Comparison of ENCODE assay signal across 2 cellular contexts in genomic region chr9:127119319-127119709, GRCh38.
A peak's percentile ranks its signal among the peaks of the same experiment; 100 is the strongest.
TF ChIP-seq lines count a peak whose summit lies in the region.

No MANE protein-coding gene starts in this region.

TF ChIP-seq in GM12891, 5 proteins besides CTCF, POLR2A, EP300 and RAD21 (continued from another document):
- TF ChIP-seq POLR2AphosphoS5 (IDR thresholded peaks at IDR 0.05; ENCODE audit: low read depth, low read length): no peak
TF ChIP-seq in GM12891: peak in this region for 0.

TF ChIP-seq in GM12878, 131 proteins besides CTCF, POLR2A, EP300 and RAD21 (continued from another document):
- TF ChIP-seq BCL3 (IDR thresholded peaks at IDR 0.05; ENCODE audit: borderline replicate concordance, insufficient read depth, low read depth, low read length, poor library complexity, severe bottlenecking) (no peak), RB1 (IDR thresholded peaks at IDR 0.05; ENCODE audit: borderline replicate concordance) (no peak), TCF7 (IDR thresholded peaks at IDR 0.05; ENCODE audit: borderline replicate concordance) (no peak), ZNF274 (IDR thresholded peaks at IDR 0.05; ENCODE audit: insufficient read depth, insufficient read length) (no peak), ETV6 (conservative IDR thresholded peaks at IDR 0.05 in 1 of 2, IDR thresholded peaks at IDR 0.05 in 1 of 2; ENCODE audit: borderline replicate concordance in 1 of 2, low read depth in 1 of 2) (no peak), FOXK2 (IDR thresholded peaks at IDR 0.05) (no peak), DPF2 (IDR thresholded peaks at IDR 0.05) (0 out of 2 replicates have a peak, but pooled peaks have one; percentile 10), MEF2B (IDR thresholded peaks at IDR 0.05; ENCODE audit: partially characterized antibody, poor library complexity, severe bottlenecking) (peak; percentile 40), YBX1 (IDR thresholded peaks at IDR 0.05) (no peak), SMAD5 (IDR thresholded peaks at IDR 0.05; ENCODE audit: low read depth) (no peak), ZNF687 (IDR thresholded peaks at IDR 0.05) (no peak), RUNX3 (IDR thresholded peaks at IDR 0.05; ENCODE audit: low read length) (no peak), NR2C1 (IDR thresholded peaks at IDR 0.05) (no peak), RFX5 (IDR thresholded peaks at IDR 0.05; ENCODE audit: low read depth, low read length) (no peak), BRCA1 (IDR thresholded peaks at IDR 0.05; ENCODE audit: low read depth, low read length) (no peak), SPI1 (IDR thresholded peaks at IDR 0.05; ENCODE audit: borderline replicate concordance, insufficient read depth, low read depth, low read length) (no peak), SREBF2 (IDR thresholded peaks at IDR 0.05; ENCODE audit: low read length) (no peak), NKRF (conservative IDR thresholded peaks at IDR 0.05) (peak; percentile 38; the same call in 1 of the 2 replicates), KLF5 (IDR thresholded peaks at IDR 0.05; ENCODE audit: partially characterized antibody) (no peak), YY1 (IDR thresholded peaks at IDR 0.05; ENCODE audit: low read depth, low read length) (no peak), NFIC (IDR thresholded peaks at IDR 0.05; ENCODE audit: low read depth, low read length) (no peak)
- TF ChIP-seq, protein P1, sequence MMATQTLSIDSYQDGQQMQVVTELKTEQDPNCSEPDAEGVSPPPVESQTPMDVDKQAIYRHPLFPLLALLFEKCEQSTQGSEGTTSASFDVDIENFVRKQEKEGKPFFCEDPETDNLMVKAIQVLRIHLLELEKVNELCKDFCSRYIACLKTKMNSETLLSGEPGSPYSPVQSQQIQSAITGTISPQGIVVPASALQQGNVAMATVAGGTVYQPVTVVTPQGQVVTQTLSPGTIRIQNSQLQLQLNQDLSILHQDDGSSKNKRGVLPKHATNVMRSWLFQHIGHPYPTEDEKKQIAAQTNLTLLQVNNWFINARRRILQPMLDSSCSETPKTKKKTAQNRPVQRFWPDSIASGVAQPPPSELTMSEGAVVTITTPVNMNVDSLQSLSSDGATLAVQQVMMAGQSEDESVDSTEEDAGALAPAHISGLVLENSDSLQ (IDR thresholded peaks at IDR 0.05): no peak
- TF ChIP-seq, protein P2, sequence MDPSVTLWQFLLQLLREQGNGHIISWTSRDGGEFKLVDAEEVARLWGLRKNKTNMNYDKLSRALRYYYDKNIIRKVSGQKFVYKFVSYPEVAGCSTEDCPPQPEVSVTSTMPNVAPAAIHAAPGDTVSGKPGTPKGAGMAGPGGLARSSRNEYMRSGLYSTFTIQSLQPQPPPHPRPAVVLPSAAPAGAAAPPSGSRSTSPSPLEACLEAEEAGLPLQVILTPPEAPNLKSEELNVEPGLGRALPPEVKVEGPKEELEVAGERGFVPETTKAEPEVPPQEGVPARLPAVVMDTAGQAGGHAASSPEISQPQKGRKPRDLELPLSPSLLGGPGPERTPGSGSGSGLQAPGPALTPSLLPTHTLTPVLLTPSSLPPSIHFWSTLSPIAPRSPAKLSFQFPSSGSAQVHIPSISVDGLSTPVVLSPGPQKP (IDR thresholded peaks at IDR 0.05; ENCODE audit: low read depth, low read length): no peak
- TF ChIP-seq, protein P3, sequence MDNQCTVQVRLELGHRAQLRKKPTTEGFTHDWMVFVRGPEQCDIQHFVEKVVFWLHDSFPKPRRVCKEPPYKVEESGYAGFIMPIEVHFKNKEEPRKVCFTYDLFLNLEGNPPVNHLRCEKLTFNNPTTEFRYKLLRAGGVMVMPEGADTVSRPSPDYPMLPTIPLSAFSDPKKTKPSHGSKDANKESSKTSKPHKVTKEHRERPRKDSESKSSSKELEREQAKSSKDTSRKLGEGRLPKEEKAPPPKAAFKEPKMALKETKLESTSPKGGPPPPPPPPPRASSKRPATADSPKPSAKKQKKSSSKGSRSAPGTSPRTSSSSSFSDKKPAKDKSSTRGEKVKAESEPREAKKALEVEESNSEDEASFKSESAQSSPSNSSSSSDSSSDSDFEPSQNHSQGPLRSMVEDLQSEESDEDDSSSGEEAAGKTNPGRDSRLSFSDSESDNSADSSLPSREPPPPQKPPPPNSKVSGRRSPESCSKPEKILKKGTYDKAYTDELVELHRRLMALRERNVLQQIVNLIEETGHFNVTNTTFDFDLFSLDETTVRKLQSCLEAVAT (IDR thresholded peaks at IDR 0.05): 0 out of 2 replicates have a peak, but pooled peaks have one; percentile 0
- TF ChIP-seq, protein P4, sequence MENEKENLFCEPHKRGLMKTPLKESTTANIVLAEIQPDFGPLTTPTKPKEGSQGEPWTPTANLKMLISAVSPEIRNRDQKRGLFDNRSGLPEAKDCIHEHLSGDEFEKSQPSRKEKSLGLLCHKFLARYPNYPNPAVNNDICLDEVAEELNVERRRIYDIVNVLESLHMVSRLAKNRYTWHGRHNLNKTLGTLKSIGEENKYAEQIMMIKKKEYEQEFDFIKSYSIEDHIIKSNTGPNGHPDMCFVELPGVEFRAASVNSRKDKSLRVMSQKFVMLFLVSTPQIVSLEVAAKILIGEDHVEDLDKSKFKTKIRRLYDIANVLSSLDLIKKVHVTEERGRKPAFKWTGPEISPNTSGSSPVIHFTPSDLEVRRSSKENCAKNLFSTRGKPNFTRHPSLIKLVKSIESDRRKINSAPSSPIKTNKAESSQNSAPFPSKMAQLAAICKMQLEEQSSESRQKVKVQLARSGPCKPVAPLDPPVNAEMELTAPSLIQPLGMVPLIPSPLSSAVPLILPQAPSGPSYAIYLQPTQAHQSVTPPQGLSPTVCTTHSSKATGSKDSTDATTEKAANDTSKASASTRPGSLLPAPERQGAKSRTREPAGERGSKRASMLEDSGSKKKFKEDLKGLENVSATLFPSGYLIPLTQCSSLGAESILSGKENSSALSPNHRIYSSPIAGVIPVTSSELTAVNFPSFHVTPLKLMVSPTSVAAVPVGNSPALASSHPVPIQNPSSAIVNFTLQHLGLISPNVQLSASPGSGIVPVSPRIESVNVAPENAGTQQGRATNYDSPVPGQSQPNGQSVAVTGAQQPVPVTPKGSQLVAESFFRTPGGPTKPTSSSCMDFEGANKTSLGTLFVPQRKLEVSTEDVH (IDR thresholded peaks at IDR 0.05; ENCODE audit: low read depth, partially characterized antibody): no peak
